In the genomic region with DNA sequence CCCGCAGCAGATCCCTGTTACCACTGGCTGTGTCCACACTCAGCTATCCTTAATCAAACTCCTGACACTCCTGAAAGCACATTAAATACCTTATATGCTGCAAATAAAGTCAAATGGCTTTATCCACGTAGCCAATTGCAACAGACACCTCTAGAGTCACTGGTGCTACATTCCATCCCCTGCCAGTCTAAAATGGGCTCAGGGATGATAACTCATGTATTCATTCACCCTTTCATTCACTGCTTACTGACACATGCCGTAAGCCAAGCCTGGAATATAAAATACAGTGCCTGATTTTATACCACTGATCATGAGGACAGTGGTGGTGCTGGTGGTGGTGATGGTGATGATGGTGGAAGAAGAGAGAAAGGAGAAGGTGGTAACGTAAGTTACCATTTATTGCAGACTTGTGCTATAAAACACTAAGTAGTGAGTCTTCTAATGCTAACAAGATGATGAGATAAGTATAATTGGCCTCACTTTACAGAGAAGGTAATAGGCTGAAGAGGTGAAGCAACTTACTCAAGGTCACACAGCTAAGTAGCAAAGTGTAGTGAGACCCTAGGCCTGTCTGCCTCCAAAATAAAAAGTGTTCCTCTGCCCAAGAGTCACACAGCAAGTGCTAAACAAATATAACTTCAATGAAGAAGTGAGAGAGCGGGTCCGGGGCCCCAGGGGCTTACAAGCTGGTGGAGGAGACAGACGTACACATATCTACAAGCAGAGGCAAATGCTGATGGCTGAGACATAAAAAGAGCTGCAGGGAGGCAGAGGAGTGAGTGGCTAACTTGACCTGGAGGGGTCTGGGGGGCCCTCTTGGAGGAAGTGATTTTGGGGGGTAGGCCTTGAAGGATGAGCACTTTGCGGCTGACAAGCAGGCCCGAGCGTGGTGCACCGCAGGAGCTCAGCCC, we compare ENCODE assay signal across 8 cellular contexts. TPM values are rescaled to one million over a fixed set of nuclear protein-coding genes. Genes with fewer than 3 reads are reported as not detected.
A peak's percentile ranks its signal among the peaks of the same experiment; 100 is the strongest.
DNase-seq lines count a peak whose midpoint lies in the region; ATAC-seq and TF ChIP-seq lines count a peak whose summit lies in the region.

No MANE protein-coding gene starts in this region.

- H4K20me1 ChIP-seq in BLaER1 treated with 17β-estradiol and CSF1 and Interleukin-3, amounts not matched to agents 10 nM and 100 nM: peaks cover 0 to 61% (median 45%) of the 10 kb centered on the region in 11 experiments; a peak in 17 of 22 replicates
- H4K20me1 ChIP-seq in neural cell (ENCODE audit: insufficient read depth): no peaks in the 10 kb centered on the region

- peak overlapping the region; percentile 91 to 100 (median 95) for H3K4me2 ChIP-seq in BLaER1 treated with 17β-estradiol and CSF1 and Interleukin-3, amounts not matched to agents 10 nM and 100 nM
- H3K4me2 ChIP-seq in neural cell (ENCODE audit: low read length): peak overlapping the region; percentile 96

- H2AFZ ChIP-seq in neural cell (ENCODE audit: low read depth, low read length): no peak overlapping the region

- peak overlapping the region; percentile 78 to 89 (median 86) for H3K9ac ChIP-seq in BLaER1 treated with 17β-estradiol and CSF1 and Interleukin-3, amounts not matched to agents 10 nM and 100 nM
- peak overlapping the region; percentile 79 for H3K9ac ChIP-seq in neural cell (ENCODE audit: low read length)

- peaks cover 19% of the 10 kb centered on the region for H3K27me3 Mint-ChIP-seq in dendritic cell treated with granulocyte-macrophage colony-stimulating factor and Interleukin-4, amounts not matched to agents 40 ng/mL and 50 ng/mL, for 4 days

- H3K4me1 Mint-ChIP-seq in dendritic cell treated with granulocyte-macrophage colony-stimulating factor and Interleukin-4, amounts not matched to agents 40 ng/mL and 50 ng/mL, for 4 days (ENCODE audit: low read depth): peaks cover 52% of the 10 kb centered on the region

- DNase-seq in LNCaP clone FGC (ENCODE audit: low read depth) (no peak), kidney glomerular epithelial cell (lab: John Stamatoyannopoulos, UW) (no peak), middle frontal gyrus (ENCODE audit: extremely low spot score, low spot score) (no peak), NCI-H1105 (lab: John Stamatoyannopoulos, UW) (no peak)

- H3K27me3 ChIP-seq in BLaER1 treated with 17β-estradiol and CSF1 and Interleukin-3, amounts not matched to agents 10 nM and 100 nM: no peaks in the 10 kb centered on the region
- H3K27me3 ChIP-seq in neural cell (ENCODE audit: insufficient read depth, low read depth, low read length): peaks cover 9% of the 10 kb centered on the region

- H3K9me3 ChIP-seq in BLaER1 treated with 17β-estradiol and CSF1 and Interleukin-3, amounts not matched to agents 10 nM and 100 nM (replicated peaks in 1 of 11): no peaks in the 10 kb centered on the region
- no peaks in the 10 kb centered on the region for H3K9me3 ChIP-seq in neural cell (ENCODE audit: low read length)

- no peaks in the 10 kb centered on the region for H3F3A ChIP-seq in neural cell (ENCODE audit: insufficient read depth, low read length, poor library complexity, severe bottlenecking)

- no peaks in the 10 kb centered on the region for H3K9me3 Mint-ChIP-seq in dendritic cell treated with granulocyte-macrophage colony-stimulating factor and Interleukin-4, amounts not matched to agents 40 ng/mL and 50 ng/mL, for 4 days

- peaks cover 22% of the 10 kb centered on the region for H3K79me2 ChIP-seq in neural cell (replicated peaks; ENCODE audit: insufficient read depth, low read length)

- TF ChIP-seq EP300 in neural cell (conservative IDR thresholded peaks at IDR 0.05; ENCODE audit: poor library complexity, severe bottlenecking): no peak

- H3K27ac ChIP-seq in BLaER1 treated with 17β-estradiol and CSF1 and Interleukin-3, amounts not matched to agents 10 nM and 100 nM: peak overlapping the region in 10 of 11 experiments; percentile 57 to 76 (median 70); a peak in 19 of 22 replicates
- no peak overlapping the region for H3K27ac ChIP-seq in neural cell (ENCODE audit: low read length)

- no peaks in the 10 kb centered on the region for H3K36me3 Mint-ChIP-seq in dendritic cell treated with granulocyte-macrophage colony-stimulating factor and Interleukin-4, amounts not matched to agents 40 ng/mL and 50 ng/mL, for 4 days (ENCODE audit: low read depth)

- H3K9me2 ChIP-seq in neural cell (ENCODE audit: insufficient read depth, low read length): no peaks in the 10 kb centered on the region

- peaks cover 0 to 15% (median 3%) of the 10 kb centered on the region in 11 experiments; a peak in 1 of 22 replicates for H3K36me3 ChIP-seq in BLaER1 treated with 17β-estradiol and CSF1 and Interleukin-3, amounts not matched to agents 10 nM and 100 nM
- H3K36me3 ChIP-seq in neural cell (ENCODE audit: insufficient read depth, low read length): no peaks in the 10 kb centered on the region

- no peak for TF ChIP-seq CTCF in LNCaP clone FGC (IDR thresholded peaks at IDR 0.05; ENCODE audit: control insufficient read depth, extremely low read depth, insufficient read depth)
- TF ChIP-seq CTCF in neural cell (IDR thresholded peaks at IDR 0.05; ENCODE audit: poor library complexity, severe bottlenecking): no peak

- intact Hi-C loops in dendritic cell treated with granulocyte-macrophage colony-stimulating factor and Interleukin-4, amounts not matched to agents 40 ng/mL and 50 ng/mL, for 4 days (cut with micrococcal nuclease): loop anchor here (2.0 to 5.0 kb wide), 2 partner anchors 173 to 815 kb away; a partner anchor contains a TSS

- peak overlapping the region; percentile 65 for H3K27ac Mint-ChIP-seq in dendritic cell treated with granulocyte-macrophage colony-stimulating factor and Interleukin-4, amounts not matched to agents 40 ng/mL and 50 ng/mL, for 4 days

- H3K4me3 ChIP-seq in BLaER1 treated with 17β-estradiol and CSF1 and Interleukin-3, amounts not matched to agents 10 nM and 100 nM: peak overlapping the region; percentile 88 to 98 (median 94)
- H3K4me3 ChIP-seq in LNCaP clone FGC (ENCODE audit: low read depth, low read length): peak overlapping the region; percentile 84
- H3K4me3 ChIP-seq in neural cell (ENCODE audit: low read length): peak overlapping the region; percentile 99

- peaks cover 19 to 40% (median 27%) of the 10 kb centered on the region in 10 experiments for H3K4me1 ChIP-seq in BLaER1 treated with 17β-estradiol and CSF1 and Interleukin-3, amounts not matched to agents 10 nM and 100 nM

- TF ChIP-seq RAD21 in neural cell (conservative IDR thresholded peaks at IDR 0.05): no peak

- peak overlapping the region; percentile 82 for H3K4me3 Mint-ChIP-seq in dendritic cell treated with granulocyte-macrophage colony-stimulating factor and Interleukin-4, amounts not matched to agents 40 ng/mL and 50 ng/mL, for 4 days

- ATAC-seq in HG03280 (IDR thresholded peaks at IDR 0.05; ENCODE audit: unreplicated experiment): no peak

TF ChIP-seq in neural cell, 6 proteins besides CTCF, POLR2A, EP300 and RAD21:
- TF ChIP-seq MXI1 (conservative IDR thresholded peaks at IDR 0.05; ENCODE audit: poor library complexity, severe bottlenecking): no peak
- no peak for TF ChIP-seq EZH2 (IDR thresholded peaks at IDR 0.05; ENCODE audit: borderline replicate concordance, insufficient read depth, low read length, poor library complexity, severe bottlenecking)
- TF ChIP-seq POLR2AphosphoS5 (IDR thresholded peaks at IDR 0.05): no peak
- no peak for TF ChIP-seq SMC3 (conservative IDR thresholded peaks at IDR 0.05; ENCODE audit: poor library complexity)
- TF ChIP-seq TAF1 (IDR thresholded peaks at IDR 0.05; ENCODE audit: low read depth): no peak

RNA-seq across cellular contexts. Expression of a gene that starts 1.2 kb away (rescaled TPM):
- polyA plus RNA-seq in neural cell: 8.0 and 8.4 TPM in 2 replicates
- polyA minus RNA-seq in neural cell: 24.8 and 29.5 TPM in 2 replicates
